ENCODE assay signal across 26 cellular contexts in the genomic region with DNA sequence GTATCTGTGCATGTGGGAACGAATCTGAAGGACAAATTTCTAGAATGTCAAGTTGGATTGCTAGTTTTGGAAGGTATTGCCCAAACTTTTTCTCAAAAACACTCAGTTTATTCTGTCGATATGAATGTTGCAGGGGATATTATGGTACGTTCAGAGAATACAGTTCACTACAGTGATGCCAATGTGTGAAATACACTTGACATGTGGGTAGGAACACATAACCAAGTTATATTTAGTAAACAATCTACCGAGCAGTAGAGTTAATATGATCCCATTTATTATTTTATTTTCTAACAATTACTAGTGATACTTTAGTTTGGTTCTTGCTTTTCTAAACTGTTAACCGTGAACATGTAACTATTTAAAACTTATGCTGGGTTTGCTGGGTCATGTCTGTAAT. TPM values are rescaled to one million over a fixed set of nuclear protein-coding genes. Genes with fewer than 3 reads are reported as not detected.
"Had no signal": no experiment of that assay in that cellular context is flagged by ENCODE, and none has a peak within 500 bp of the region (broad histone marks: within the 10 kb centered on the region; RNA-seq: fewer than 3 reads in every experiment).

No MANE protein-coding gene starts in this region.

- H3K9me3 ChIP-seq: neutrophil, pancreas, prostate gland, right lobe of liver, sigmoid colon, stomach, testis, tibial artery, transverse colon, upper lobe of right lung, uterus had no signal

- H3K4me1 ChIP-seq: right lobe of liver, transverse colon, upper lobe of right lung, uterus had no signal

- H3K27ac ChIP-seq: neutrophil, pancreas, prostate gland, right lobe of liver, sigmoid colon, stomach, testis, tibial artery, transverse colon, upper lobe of right lung, uterus had no signal

- ATAC-seq: naive thymus-derived CD4-positive, alpha-beta T cell; natural killer cell; pancreas; right cardiac atrium; right lobe of liver; stimulated activated effector memory CD8-positive, alpha-beta T cell treated with anti-CD3 and anti-CD28 coated beads, Interleukin-12 subunit alpha, Interleukin-12 subunit beta, amount 100 ng/mL, for 72 hours; stimulated activated naive B cell treated with anti-CD40 and anti-IgM and Interleukin-4, amounts not matched to agents 10 μg/mL and 1 μg/mL and 100 μg/mL, for 72 hours; upper lobe of right lung had no signal

- DNase-seq: naive thymus-derived CD4-positive, alpha-beta T cell; natural killer cell; nucleus accumbens; pancreas; right cardiac atrium; right lobe of liver; sigmoid colon; small intestine; stimulated activated CD4-positive, alpha-beta T cell treated with anti-CD3 and anti-CD28 coated beads, Interleukin-15, amount 100 ng/mL, for 24 hours; stimulated activated CD4-positive, alpha-beta T cell treated with anti-CD3 and anti-CD28 coated beads, Interleukin-2, amount 100 ng/mL, for 24 hours; stimulated activated CD4-positive, alpha-beta T cell treated with anti-CD3 and anti-CD28 coated beads, Interleukin-2, amount 100 ng/mL, for 48 hours; stimulated activated CD4-positive, alpha-beta T cell treated with anti-CD3 and anti-CD28 coated beads, Interleukin-4, amount 100 ng/mL, for 24 hours; stimulated activated naive B cell treated with anti-CD40 and anti-IgM and Interleukin-4, amounts not matched to agents 10 μg/mL and 1 μg/mL and 100 μg/mL, for 72 hours; stimulated activated naive CD4-positive, alpha-beta T cell treated with Interleukin-2 at 50 U/mL for 16 hours; stomach; testis; tibial artery; transverse colon; upper lobe of right lung; uterus had no signal

- H3K27me3 Mint-ChIP-seq: stimulated activated naive B cell treated with anti-CD40 and anti-IgM and Interleukin-4, amounts not matched to agents 10 μg/mL and 1 μg/mL and 100 μg/mL, for 72 hours had no signal

- H3K9me3 Mint-ChIP-seq: natural killer cell; nephron; neural crest cell; stimulated activated effector memory CD8-positive, alpha-beta T cell treated with anti-CD3 and anti-CD28 coated beads, Interleukin-12 subunit alpha, Interleukin-12 subunit beta, amount 100 ng/mL, for 72 hours; stimulated activated naive B cell treated with anti-CD40 and anti-IgM and Interleukin-4, amounts not matched to agents 10 μg/mL and 1 μg/mL and 100 μg/mL, for 72 hours; stimulated activated naive CD8-positive, alpha-beta T cell treated with anti-CD3 and anti-CD28 coated beads, Interleukin-15, Interleukin-2, amounts not matched to agents 100 ng/mL and 50 ng/mL, for 24 hours had no signal

- H3K36me3 Mint-ChIP-seq: naive thymus-derived CD4-positive, alpha-beta T cell; natural killer cell; stimulated activated effector memory CD8-positive, alpha-beta T cell treated with anti-CD3 and anti-CD28 coated beads, Interleukin-12 subunit alpha, Interleukin-12 subunit beta, amount 100 ng/mL, for 72 hours; stimulated activated naive B cell treated with anti-CD40 and anti-IgM and Interleukin-4, amounts not matched to agents 10 μg/mL and 1 μg/mL and 100 μg/mL, for 72 hours had no signal

- H3K4me3 ChIP-seq: pancreas, prostate gland, right lobe of liver, sigmoid colon, stomach, testis, tibial artery, transverse colon, upper lobe of right lung, uterus had no signal

- H3K27ac Mint-ChIP-seq: naive thymus-derived CD4-positive, alpha-beta T cell; natural killer cell; nephron; stimulated activated effector memory CD8-positive, alpha-beta T cell treated with anti-CD3 and anti-CD28 coated beads, Interleukin-12 subunit alpha, Interleukin-12 subunit beta, amount 100 ng/mL, for 72 hours; stimulated activated naive B cell treated with anti-CD40 and anti-IgM and Interleukin-4, amounts not matched to agents 10 μg/mL and 1 μg/mL and 100 μg/mL, for 72 hours; stimulated activated naive CD8-positive, alpha-beta T cell treated with anti-CD3 and anti-CD28 coated beads, Interleukin-15, Interleukin-2, amounts not matched to agents 100 ng/mL and 50 ng/mL, for 24 hours had no signal

- H3K27me3 ChIP-seq: neutrophil, pancreas, right lobe of liver, sigmoid colon, stomach, testis, tibial artery, transverse colon, upper lobe of right lung, uterus had no signal

- H3K4me3 Mint-ChIP-seq: naive thymus-derived CD4-positive, alpha-beta T cell; natural killer cell; nephron; neural crest cell; stimulated activated effector memory CD8-positive, alpha-beta T cell treated with anti-CD3 and anti-CD28 coated beads, Interleukin-12 subunit alpha, Interleukin-12 subunit beta, amount 100 ng/mL, for 72 hours; stimulated activated naive B cell treated with anti-CD40 and anti-IgM and Interleukin-4, amounts not matched to agents 10 μg/mL and 1 μg/mL and 100 μg/mL, for 72 hours; stimulated activated naive CD8-positive, alpha-beta T cell treated with anti-CD3 and anti-CD28 coated beads, Interleukin-15, Interleukin-2, amounts not matched to agents 100 ng/mL and 50 ng/mL, for 24 hours had no signal

- H3K36me3 ChIP-seq: neutrophil, pancreas, prostate gland, right lobe of liver, sigmoid colon, stomach, tibial artery, transverse colon, upper lobe of right lung, uterus had no signal

- H3K4me1 Mint-ChIP-seq: naive thymus-derived CD4-positive, alpha-beta T cell; natural killer cell; stimulated activated effector memory CD8-positive, alpha-beta T cell treated with anti-CD3 and anti-CD28 coated beads, Interleukin-12 subunit alpha, Interleukin-12 subunit beta, amount 100 ng/mL, for 72 hours; stimulated activated naive B cell treated with anti-CD40 and anti-IgM and Interleukin-4, amounts not matched to agents 10 μg/mL and 1 μg/mL and 100 μg/mL, for 72 hours had no signal

RNA-seq across cellular contexts. Expression of a gene that starts 37.4 kb away (rescaled TPM):
- total RNA-seq: natural killer cell had no signal
